Comparison of ENCODE assay signal across 18 cellular contexts in the genomic region with DNA sequence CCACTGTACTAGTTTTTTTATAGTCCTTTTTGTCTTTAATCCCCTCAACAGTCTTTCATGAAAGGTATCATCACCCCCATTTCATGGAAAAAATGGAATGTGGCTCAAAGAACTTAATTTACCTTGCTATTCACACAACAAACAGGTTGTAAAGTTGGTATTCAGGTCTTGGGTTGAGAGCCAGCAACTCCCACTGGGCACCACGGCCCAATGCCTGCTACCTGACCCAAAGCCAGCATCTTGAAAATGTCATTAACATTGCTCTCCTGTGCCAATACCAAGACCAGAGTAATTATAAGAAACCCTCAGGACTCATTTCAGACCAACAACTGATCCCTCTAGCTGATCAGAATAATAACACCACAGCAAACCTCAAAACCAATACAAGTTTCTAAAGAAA.
"Had no signal": no experiment of that assay in that cellular context is flagged by ENCODE, and none has a peak within 500 bp of the region (broad histone marks: within the 10 kb centered on the region; RNA-seq: fewer than 3 reads in every experiment).

No MANE protein-coding gene starts in this region.

- ATAC-seq: effector memory CD8-positive, alpha-beta T cell; gastrocnemius medialis; left lung; naive thymus-derived CD4-positive, alpha-beta T cell; right lobe of liver; stimulated activated effector memory CD8-positive, alpha-beta T cell treated with anti-CD3 and anti-CD28 coated beads, Interleukin-12 subunit alpha, Interleukin-12 subunit beta, amount 100 ng/mL, for 72 hours; stimulated activated naive CD8-positive, alpha-beta T cell treated with anti-CD3 and anti-CD28 coated beads, Interleukin-15, Interleukin-2, amounts not matched to agents 100 U/mL and 50 U/mL, for 24 hours had no signal

- DNase-seq: effector memory CD8-positive, alpha-beta T cell; gastrocnemius medialis; glutamatergic neuron; left lung; mesendoderm; naive thymus-derived CD4-positive, alpha-beta T cell; nephron progenitor cell; right lobe of liver; stimulated activated CD4-positive, alpha-beta T cell treated with anti-CD3 and anti-CD28 coated beads, Interleukin-4, amount 100 ng/mL, for 1 hour; stimulated activated CD8-positive, alpha-beta memory T cell treated with anti-CD3 and anti-CD28 coated beads, Interleukin-4, amount 100 ng/mL, for 48 hours; stimulated activated naive CD8-positive, alpha-beta T cell treated with anti-CD3 and anti-CD28 coated beads, Interleukin-15, Interleukin-2, amounts not matched to agents 100 U/mL and 50 U/mL, for 24 hours had no signal

- H3K27ac ChIP-seq: epithelial cell of prostate, esophagus muscularis mucosa, gastrocnemius medialis, left lung, parathyroid adenoma, prostate gland, right lobe of liver, suprapubic skin, tibial nerve had no signal

- H3K36me3 ChIP-seq: esophagus muscularis mucosa, gastrocnemius medialis, left lung, prostate gland, right lobe of liver, suprapubic skin, tibial nerve had no signal

- H3K4me3 ChIP-seq: esophagus muscularis mucosa, gastrocnemius medialis, left lung, prostate gland, right lobe of liver, suprapubic skin, tibial nerve had no signal

- H3K27me3 ChIP-seq: esophagus muscularis mucosa, gastrocnemius medialis, left lung, right lobe of liver, suprapubic skin, tibial nerve had no signal

- H3K9me3 ChIP-seq: esophagus muscularis mucosa, gastrocnemius medialis, prostate gland, right lobe of liver, suprapubic skin, tibial nerve had no signal

- H3K4me1 ChIP-seq: gastrocnemius medialis, left lung, parathyroid adenoma, prostate gland, right lobe of liver had no signal
